18 cellular contexts compared by ENCODE assay signal in genomic region chr15:71444866-71445590, GRCh38.
A peak's percentile ranks its signal among the peaks of the same experiment; 100 is the strongest.
DNase-seq lines count a peak whose midpoint lies in the region; ATAC-seq and TF ChIP-seq lines count a peak whose summit lies in the region.
"Had no signal": no experiment of that assay in that cellular context is flagged by ENCODE, and none has a peak within 500 bp of the region (broad histone marks: within the 10 kb centered on the region; RNA-seq: fewer than 3 reads in every experiment).

No MANE protein-coding gene starts in this region.

- H3K27me3 Mint-ChIP-seq in CD8-positive, alpha-beta memory T cell = peaks cover 9 to 18% of the 10 kb centered on the region in 2 donors

- peak overlapping the region; percentile 55 for H3K4me2 ChIP-seq in BLaER1

- no peaks in the 10 kb centered on the region for H3K36me3 Mint-ChIP-seq in CD8-positive, alpha-beta memory T cell
- H3K36me3 Mint-ChIP-seq: activated naive CD8-positive, alpha-beta T cell had no signal

- H3K27ac Mint-ChIP-seq in CD8-positive, alpha-beta memory T cell = no peak overlapping the region
- H3K27ac Mint-ChIP-seq: activated CD4-positive, alpha-beta T cell treated with anti-CD3 and anti-CD28 coated beads for 36 hours; activated naive CD8-positive, alpha-beta T cell had no signal

- ATAC-seq in SK-N-SH treated with all-trans-retinoic acid at 6 μM for 48 hours = peak; percentile 10; the same call in 1 of the 3 replicates
- ATAC-seq in foreskin keratinocyte = peak; percentile 80
- no peak for ATAC-seq in HG02870 (IDR thresholded peaks at IDR 0.05; ENCODE audit: unreplicated experiment)
- no peak for ATAC-seq in GM19035 (IDR thresholded peaks at IDR 0.05; ENCODE audit: unreplicated experiment)
- ATAC-seq: activated CD4-positive, alpha-beta T cell treated with anti-CD3 and anti-CD28 coated beads for 36 hours; right cardiac atrium had no signal

- H3K9me3 ChIP-seq in BLaER1 = no peaks in the 10 kb centered on the region
- H3K9me3 ChIP-seq in CD8-positive, alpha-beta memory T cell (ENCODE audit: low read length) = no peaks in the 10 kb centered on the region
- H3K9me3 ChIP-seq: thyroid gland had no signal

- TF ChIP-seq CTCF in foreskin keratinocyte (conservative IDR thresholded peaks at IDR 0.05) = no peak

- no peak overlapping the region for H3K4me3 ChIP-seq in BLaER1
- H3K4me3 ChIP-seq in CD8-positive, alpha-beta memory T cell (ENCODE audit: low read length) = no peak overlapping the region
- H3K4me3 ChIP-seq: thyroid gland had no signal

- H3K27me3 ChIP-seq in BLaER1 (no peaks in the 10 kb centered on the region), foreskin keratinocyte (no peaks in the 10 kb centered on the region)
- no peaks in the 10 kb centered on the region for H3K27me3 ChIP-seq in CD8-positive, alpha-beta memory T cell (ENCODE audit: insufficient read depth, low read length, poor library complexity, severe bottlenecking)
- H3K27me3 ChIP-seq: thyroid gland had no signal

- H3K4me3 Mint-ChIP-seq in CD8-positive, alpha-beta memory T cell = no peak overlapping the region
- H3K4me3 Mint-ChIP-seq: activated CD4-positive, alpha-beta T cell treated with anti-CD3 and anti-CD28 coated beads for 36 hours; activated naive CD8-positive, alpha-beta T cell had no signal

- H3K4me1 Mint-ChIP-seq in CD8-positive, alpha-beta memory T cell = no peaks in the 10 kb centered on the region
- H3K4me1 Mint-ChIP-seq: activated CD4-positive, alpha-beta T cell treated with anti-CD3 and anti-CD28 coated beads for 36 hours had no signal

- no peak overlapping the region for H3K9ac ChIP-seq in BLaER1

- POLR2A ChIA-PET in CD8-positive, alpha-beta memory T cell (lab: Charles Lee) = no interaction called here

- no peaks in the 10 kb centered on the region for H4K20me1 ChIP-seq in BLaER1

- H3K4me1 ChIP-seq in BLaER1 = peaks cover 12% of the 10 kb centered on the region
- H3K4me1 ChIP-seq in foreskin keratinocyte = peaks cover 59% of the 10 kb centered on the region
- no peaks in the 10 kb centered on the region for H3K4me1 ChIP-seq in CD8-positive, alpha-beta memory T cell (ENCODE audit: insufficient read depth, low read length)

- DNase-seq in HS-5 (ENCODE audit: low read depth) (peak; percentile 56), foreskin keratinocyte (peak; percentile 99)
- DNase-seq in activated CD8-positive, alpha-beta memory T cell treated with anti-CD3 and anti-CD28 coated beads for 24 hours = no peak
- DNase-seq in CD8-positive, alpha-beta memory T cell = no peak
- DNase-seq: activated CD4-positive, alpha-beta T cell treated with anti-CD3 and anti-CD28 coated beads for 36 hours; activated T-cell treated with anti-CD3 and anti-CD28 coated beads for 4 hours; central memory CD4-positive, alpha-beta T cell; NCI-H1930; right cardiac atrium; Right ventricle myocardium superior; stimulated activated CD4-positive, alpha-beta T cell treated with anti-CD3 and anti-CD28 coated beads, Interleukin-4, amount 100 ng/mL, for 1 hour; T-helper 9 cell; thyroid gland had no signal

- H3K27ac ChIP-seq in BLaER1 (no peak overlapping the region), foreskin keratinocyte (peak overlapping the region; percentile 98)
- no peak overlapping the region for H3K27ac ChIP-seq in CD8-positive, alpha-beta memory T cell (ENCODE audit: low read depth, low read length)
- H3K27ac ChIP-seq: thyroid gland had no signal

- no peaks in the 10 kb centered on the region for H3K36me3 ChIP-seq in BLaER1
- no peaks in the 10 kb centered on the region for H3K36me3 ChIP-seq in CD8-positive, alpha-beta memory T cell (ENCODE audit: insufficient read depth, low read length)
- H3K36me3 ChIP-seq: thyroid gland had no signal

- no peaks in the 10 kb centered on the region for H3K9me3 Mint-ChIP-seq in CD8-positive, alpha-beta memory T cell

- CTCF ChIA-PET in CD8-positive, alpha-beta memory T cell (lab: Charles Lee) = no interaction called here

TF ChIP-seq in SK-N-SH treated with all-trans-retinoic acid at 6 μM for 48 hours, 23 proteins besides CTCF, POLR2A, EP300 and RAD21 (continues in another document):
- TF ChIP-seq GLIS3 (CRISPR knock-in tag; IDR thresholded peaks at IDR 0.05) (no peak), PATZ1 (CRISPR knock-in tag; IDR thresholded peaks at IDR 0.05; ENCODE audit: borderline replicate concordance) (no peak), ZFP3 (CRISPR knock-in tag; IDR thresholded peaks at IDR 0.05) (no peak), ZC3H10 (CRISPR knock-in tag; IDR thresholded peaks at IDR 0.05) (no peak), BACH2 (CRISPR knock-in tag; IDR thresholded peaks at IDR 0.05; ENCODE audit: borderline replicate concordance) (no peak), ESRRG (CRISPR knock-in tag; IDR thresholded peaks at IDR 0.05) (no peak), CSRNP3 (CRISPR knock-in tag; IDR thresholded peaks at IDR 0.05) (no peak), TSHZ2 (CRISPR knock-in tag; IDR thresholded peaks at IDR 0.05) (no peak), OSR1 (CRISPR knock-in tag; IDR thresholded peaks at IDR 0.05) (no peak), CSDC2 (CRISPR knock-in tag; IDR thresholded peaks at IDR 0.05) (no peak), POU6F1 (CRISPR knock-in tag; IDR thresholded peaks at IDR 0.05; ENCODE audit: borderline replicate concordance, low read depth) (no peak), ZFP30 (CRISPR knock-in tag; IDR thresholded peaks at IDR 0.05) (no peak), ZNF70 (CRISPR knock-in tag; IDR thresholded peaks at IDR 0.05) (no peak), ARNTL (CRISPR knock-in tag; IDR thresholded peaks at IDR 0.05; ENCODE audit: borderline replicate concordance, low read depth) (no peak)

Comparison
In these comparisons a context has a peak if more than half of its experiments do, and no peak if none do; other contexts are left out.
1. DNase-seq: peak in HS-5 (single experiment) and foreskin keratinocyte (2 of 2); none in activated CD8-positive, alpha-beta memory T cell treated with anti-CD3 and anti-CD28 coated beads for 24 hours (single experiment) and CD8-positive, alpha-beta memory T cell (0 of 5).
2. ATAC-seq: peak in SK-N-SH treated with all-trans-retinoic acid at 6 μM for 48 hours (single experiment) and foreskin keratinocyte (single experiment); none in HG02870 (single experiment) and GM19035 (single experiment).